ENCODE assay signal across 34 cellular contexts in the genomic region with DNA sequence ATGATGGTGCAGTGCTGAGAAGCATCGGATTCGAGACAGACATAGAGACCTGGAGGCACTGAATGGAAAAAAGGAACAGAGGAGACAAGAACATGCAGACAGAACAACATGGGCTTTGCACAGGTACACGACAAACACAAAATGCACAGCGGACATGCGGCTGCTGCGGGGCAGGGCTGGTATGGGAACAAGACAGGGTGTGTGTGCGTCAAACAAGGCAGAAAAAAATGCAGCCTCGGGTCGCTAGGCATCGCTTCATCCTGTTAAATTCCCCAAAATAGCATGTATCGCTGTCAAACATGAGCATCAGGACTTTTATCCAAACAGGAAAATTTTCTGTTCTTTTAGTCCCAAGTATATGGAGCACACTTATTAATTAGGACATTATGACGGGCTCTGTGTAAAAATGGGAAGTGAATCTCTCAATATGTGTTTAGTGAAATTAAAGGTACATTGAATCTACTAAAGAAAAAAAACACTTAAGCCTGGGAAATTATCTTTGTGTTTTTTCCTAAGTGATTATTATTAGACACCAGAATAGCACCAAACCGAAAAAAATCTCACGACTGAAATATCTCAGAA. TPM values are rescaled to one million over a fixed set of nuclear protein-coding genes. Genes with fewer than 3 reads are reported as not detected.
"Had no signal": no experiment of that assay in that cellular context is flagged by ENCODE, and none has a peak within 500 bp of the region (broad histone marks: within the 10 kb centered on the region; RNA-seq: fewer than 3 reads in every experiment).

No MANE protein-coding gene starts in this region.

- H3K27ac Mint-ChIP-seq: effector memory CD8-positive, alpha-beta T cell; naive thymus-derived CD8-positive, alpha-beta T cell; nephron progenitor cell; stimulated activated effector memory CD8-positive, alpha-beta T cell treated with anti-CD3 and anti-CD28 coated beads, Interleukin-12 subunit alpha, Interleukin-12 subunit beta, amount 100 ng/mL, for 72 hours had no signal

- H3K4me1 ChIP-seq: esophagus squamous epithelium, psoas muscle, sigmoid colon, stomach, vagina had no signal

- H3K4me3 ChIP-seq: esophagus squamous epithelium, lung, ovary, psoas muscle, sigmoid colon, stomach, thyroid gland, vagina had no signal

- DNase-seq: cortex of kidney; effector memory CD8-positive, alpha-beta T cell; erythroblast; esophagus squamous epithelium; kidney; mesenchymal stem cell; midbrain; naive thymus-derived CD8-positive, alpha-beta T cell; nephron progenitor cell; occipital lobe; ovary; posterior cingulate gyrus; psoas muscle; right cardiac atrium; sigmoid colon; stimulated activated CD4-positive, alpha-beta T cell treated with anti-CD3 and anti-CD28 coated beads, Interleukin-2, amount 100 ng/mL, for 24 hours; stimulated activated CD4-positive, alpha-beta T cell treated with anti-CD3 and anti-CD28 coated beads, Interleukin-4, amount 100 ng/mL, for 24 hours; stimulated activated naive CD4-positive, alpha-beta T cell treated with Interleukin-2 at 50 U/mL for 16 hours; stomach; thyroid gland; trophoblast cell had no signal

- ATAC-seq: effector memory CD8-positive, alpha-beta T cell; left lobe of liver; naive thymus-derived CD8-positive, alpha-beta T cell; psoas muscle; right cardiac atrium; stimulated activated effector memory CD8-positive, alpha-beta T cell treated with anti-CD3 and anti-CD28 coated beads, Interleukin-12 subunit alpha, Interleukin-12 subunit beta, amount 100 ng/mL, for 72 hours had no signal

- H3K9me3 ChIP-seq: esophagus squamous epithelium, ovary, psoas muscle, sigmoid colon, stomach, thyroid gland, vagina had no signal

- H3K9me3 Mint-ChIP-seq: effector memory CD8-positive, alpha-beta T cell; naive thymus-derived CD8-positive, alpha-beta T cell; nephron progenitor cell; stimulated activated effector memory CD8-positive, alpha-beta T cell treated with anti-CD3 and anti-CD28 coated beads, Interleukin-12 subunit alpha, Interleukin-12 subunit beta, amount 100 ng/mL, for 72 hours had no signal

- H3K27ac ChIP-seq: esophagus squamous epithelium, ovary, psoas muscle, sigmoid colon, stomach, thyroid gland, vagina had no signal

- H3K36me3 ChIP-seq: esophagus squamous epithelium, ovary, sigmoid colon, stomach, thyroid gland, vagina had no signal

- FAIRE-seq: endometrium, kidney had no signal

- H3K36me3 Mint-ChIP-seq: naive thymus-derived CD8-positive, alpha-beta T cell; stimulated activated effector memory CD8-positive, alpha-beta T cell treated with anti-CD3 and anti-CD28 coated beads, Interleukin-12 subunit alpha, Interleukin-12 subunit beta, amount 100 ng/mL, for 72 hours had no signal

- H3K27me3 ChIP-seq: esophagus squamous epithelium, ovary, stomach, thyroid gland, vagina had no signal

RNA-seq across cellular contexts. Expression of a gene that starts 36.1 kb away (rescaled TPM):
- total RNA-seq: dermis microvascular lymphatic vessel endothelial cell; esophagus squamous epithelium; kidney; left lobe of liver; liver; lung; mucosa of gallbladder; naive thymus-derived CD8-positive, alpha-beta T cell; occipital lobe; ovary; psoas muscle; renal cortical epithelial cell; right cardiac atrium; sigmoid colon; skeletal muscle tissue; stomach; subcutaneous adipose tissue; temporal lobe; ureter; vagina had no signal
- polyA plus RNA-seq: liver; lung; naive thymus-derived CD8-positive, alpha-beta T cell; ovary; psoas muscle; right cardiac atrium; sigmoid colon; stomach had no signal
